Comparison of ENCODE assay signal across 26 cellular contexts in the genomic region with DNA sequence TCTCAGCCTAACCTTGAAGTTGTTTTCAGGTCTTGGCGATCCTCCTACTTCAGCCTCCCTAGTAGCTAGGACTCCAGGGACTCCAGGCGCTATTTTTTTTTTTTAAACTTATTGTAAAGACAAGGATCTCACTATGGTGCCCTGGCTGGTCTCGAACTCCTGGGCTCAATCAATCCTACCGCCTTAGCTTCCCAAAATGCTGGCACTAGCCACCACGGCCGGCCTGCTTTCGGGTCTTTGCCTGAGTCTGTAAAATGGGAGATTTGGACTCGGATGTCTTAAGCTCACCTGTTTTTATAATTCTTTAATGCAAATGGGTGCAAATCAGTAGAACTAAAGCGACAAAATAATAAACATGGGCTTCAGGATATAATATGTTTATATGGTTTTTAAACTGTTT. TPM values are rescaled to one million over a fixed set of nuclear protein-coding genes. Genes with fewer than 3 reads are reported as not detected.
DNase-seq lines count a peak whose midpoint lies in the region; ATAC-seq, FAIRE-seq and TF ChIP-seq lines count a peak whose summit lies in the region.
"Had no signal": no experiment of that assay in that cellular context is flagged by ENCODE, and none has a peak within 500 bp of the region (broad histone marks: within the 10 kb centered on the region; RNA-seq: fewer than 3 reads in every experiment).

No MANE protein-coding gene starts in this region.

- no peaks in the 10 kb centered on the region for H3K9me3 Mint-ChIP-seq in Calu3 (ENCODE audit: low read depth, unreplicated experiment)
- H3K9me3 Mint-ChIP-seq in chondrocyte (ENCODE audit: low read depth) = no peaks in the 10 kb centered on the region
- H3K9me3 Mint-ChIP-seq in nephron = no peaks in the 10 kb centered on the region
- H3K9me3 Mint-ChIP-seq: activated naive CD4-positive, alpha-beta T cell treated with anti-CD3 and anti-CD28 coated beads for 36 hours; dendritic cell treated with granulocyte-macrophage colony-stimulating factor and Interleukin-4, amounts not matched to agents 40 ng/mL and 50 ng/mL, for 4 days had no signal

- no peaks in the 10 kb centered on the region for H3K36me3 ChIP-seq in HUES6 (ENCODE audit: control insufficient read depth, insufficient read depth, low read length)
- no peaks in the 10 kb centered on the region for H3K36me3 ChIP-seq in ascending aorta
- H3K36me3 ChIP-seq in kidney (ENCODE audit: control insufficient read depth in 1 of 2, insufficient read depth in 2 of 2, low read length in 2 of 2) = no peaks in the 10 kb centered on the region
- H3K36me3 ChIP-seq: BLaER1 treated with 17β-estradiol and CSF1 and Interleukin-3, amounts not matched to agents 10 nM and 100 nM; esophagus squamous epithelium; left ventricle myocardium inferior had no signal

- no peaks in the 10 kb centered on the region for H3K9me3 ChIP-seq in HUES6 (ENCODE audit: control insufficient read depth, insufficient read depth, low read depth, low read length)
- H3K9me3 ChIP-seq in ascending aorta = no peaks in the 10 kb centered on the region
- H3K9me3 ChIP-seq in kidney (ENCODE audit: control insufficient read depth in 1 of 2, low read length in 2 of 2) = no peaks in the 10 kb centered on the region
- H3K9me3 ChIP-seq: esophagus squamous epithelium, left ventricle myocardium inferior had no signal

- H3K27me3 Mint-ChIP-seq in Calu3 (ENCODE audit: unreplicated experiment) (no peaks in the 10 kb centered on the region), chondrocyte (ENCODE audit: low read depth) (peaks cover 63% of the 10 kb centered on the region), nephron (ENCODE audit: low read depth) (peaks cover 87% of the 10 kb centered on the region)

- H3K27ac ChIP-seq in HUES6 (ENCODE audit: low read depth, low read length) = no peak overlapping the region
- H3K27ac ChIP-seq in ascending aorta = no peak overlapping the region
- H3K27ac ChIP-seq in kidney (ENCODE audit: low read depth in 2 of 2, low read length in 2 of 2) = no peak overlapping the region
- H3K27ac ChIP-seq: BLaER1 treated with 17β-estradiol and CSF1 and Interleukin-3, amounts not matched to agents 10 nM and 100 nM; esophagus squamous epithelium; left ventricle myocardium inferior had no signal

- H3K27me3 ChIP-seq in HUES6 (ENCODE audit: control insufficient read depth, insufficient read depth, low read length) (peaks cover 50% of the 10 kb centered on the region), ascending aorta (no peaks in the 10 kb centered on the region)
- H3K27me3 ChIP-seq: BLaER1 treated with 17β-estradiol and CSF1 and Interleukin-3, amounts not matched to agents 10 nM and 100 nM had no signal

- H3K4me1 ChIP-seq in HUES6 (ENCODE audit: control insufficient read depth, insufficient read depth, low read length) (no peaks in the 10 kb centered on the region), ascending aorta (no peaks in the 10 kb centered on the region), kidney (ENCODE audit: control insufficient read depth in 1 of 2, insufficient read depth in 1 of 2, low read depth in 1 of 2, low read length in 2 of 2) (no peaks in the 10 kb centered on the region)

- no peak for TF ChIP-seq CTCF in Calu3 (IDR thresholded peaks at IDR 0.05; ENCODE audit: unreplicated experiment)
- TF ChIP-seq CTCF in chondrocyte (IDR thresholded peaks at IDR 0.05) = no peak
- no peak for TF ChIP-seq CTCF in nephron (IDR thresholded peaks at IDR 0.05; ENCODE audit: unreplicated experiment in 3 of 3)
- TF ChIP-seq CTCF in ascending aorta (IDR thresholded peaks at IDR 0.05) = no peak
- no peak for TF ChIP-seq CTCF in kidney (IDR thresholded peaks at IDR 0.05; ENCODE audit: borderline replicate concordance, extremely low read depth, insufficient read depth)

- DNase-seq in Calu3 (no peak), chondrocyte (ENCODE audit: low spot score) (no peak), ascending aorta (ENCODE audit: low spot score in 2 of 2) (no peak), Kasumi-1 (lab: John Stamatoyannopoulos, UW) (no peak), kidney (no peak)
- DNase-seq: activated CD4-positive, alpha-beta T cell treated with anti-CD3 and anti-CD28 coated beads for 1 hour; activated naive CD4-positive, alpha-beta T cell treated with anti-CD3 and anti-CD28 coated beads for 36 hours; activated T-cell treated with anti-CD3 and anti-CD28 coated beads, Interleukin-2, amount 50 U/mL, for 24 hours; central memory CD4-positive, alpha-beta T cell; DMS79 treated with DMSO at 0.1 percent for 48 hours; esophagus squamous epithelium; foreskin melanocyte; GF-D8; Karpas-422; left ventricle myocardium inferior; naive thymus-derived CD8-positive, alpha-beta T cell; stimulated activated naive B cell treated with anti-CD40 and anti-IgM and Interleukin-4, amounts not matched to agents 10 μg/mL and 1 μg/mL and 100 μg/mL, for 72 hours had no signal

- peak overlapping the region; percentile 76; the same call in 1 of the 2 replicates for H3K4me3 ChIP-seq in HUES6 (ENCODE audit: low read depth, low read length)
- H3K4me3 ChIP-seq in ascending aorta = no peak overlapping the region
- H3K4me3 ChIP-seq in kidney (ENCODE audit: low read length in 2 of 2) = no peak overlapping the region
- H3K4me3 ChIP-seq: BLaER1 treated with 17β-estradiol and CSF1 and Interleukin-3, amounts not matched to agents 10 nM and 100 nM had no signal

- H3K36me3 Mint-ChIP-seq in Calu3 (ENCODE audit: insufficient read depth, unreplicated experiment) (peaks cover 23% of the 10 kb centered on the region), chondrocyte (ENCODE audit: low read depth) (peaks cover 2% of the 10 kb centered on the region), nephron (ENCODE audit: low read depth) (no peaks in the 10 kb centered on the region)
- H3K36me3 Mint-ChIP-seq: stimulated activated naive B cell treated with anti-CD40 and anti-IgM and Interleukin-4, amounts not matched to agents 10 μg/mL and 1 μg/mL and 100 μg/mL, for 72 hours had no signal

- no peak for FAIRE-seq in kidney (lab: Jason Lieb, UNC)
- FAIRE-seq: astrocyte, islet of Langerhans, RCC 7860 had no signal

- TSS peak; percentile 44 for BruUV-seq in Calu3 (replicated peaks; lab: Mats Ljungman, UMichigan)

- ATAC-seq in GM21390 (IDR thresholded peaks at IDR 0.05; ENCODE audit: unreplicated experiment) = no peak
- ATAC-seq: naive thymus-derived CD8-positive, alpha-beta T cell; stimulated activated naive B cell treated with anti-CD40 and anti-IgM and Interleukin-4, amounts not matched to agents 10 μg/mL and 1 μg/mL and 100 μg/mL, for 72 hours had no signal

- no peak overlapping the region for H3K9ac ChIP-seq in HUES6 (ENCODE audit: low read length)
- H3K9ac ChIP-seq in kidney (ENCODE audit: low read length in 2 of 2) = no peak overlapping the region
- H3K9ac ChIP-seq: BLaER1 treated with 17β-estradiol and CSF1 and Interleukin-3, amounts not matched to agents 10 nM and 100 nM had no signal

- H3K4me1 Mint-ChIP-seq in Calu3 (ENCODE audit: low read depth, unreplicated experiment) = no peaks in the 10 kb centered on the region
- H3K4me1 Mint-ChIP-seq in chondrocyte (ENCODE audit: low read depth) = peaks cover 11% of the 10 kb centered on the region
- H3K4me1 Mint-ChIP-seq in nephron = peaks cover 4% of the 10 kb centered on the region

- intact Hi-C loops in Calu3 (cut with micrococcal nuclease; ENCODE audit: unreplicated experiment) (loop anchor here (5.0 kb wide), 1 partner anchor 152 kb away; no protein-coding TSS in a partner anchor), ascending aorta (cut with DNase I) (no loop called here), kidney (cut with DNase I) (no loop called here)

- CTCF ChIA-PET in Calu3 (lab: Charles Lee) = no interaction called here

- no peak overlapping the region for H3K27ac Mint-ChIP-seq in Calu3 (ENCODE audit: unreplicated experiment)
- no peak overlapping the region for H3K27ac Mint-ChIP-seq in chondrocyte (ENCODE audit: unreplicated experiment)
- H3K27ac Mint-ChIP-seq in nephron = peak overlapping the region in 1 of 3 experiments; percentile 86
- H3K27ac Mint-ChIP-seq: activated naive CD4-positive, alpha-beta T cell treated with anti-CD3 and anti-CD28 coated beads for 36 hours; activated T-cell treated with anti-CD3 and anti-CD28 coated beads, Interleukin-2, amount 50 U/mL, for 24 hours; dendritic cell treated with granulocyte-macrophage colony-stimulating factor and Interleukin-4, amounts not matched to agents 40 ng/mL and 50 ng/mL, for 4 days; stimulated activated naive B cell treated with anti-CD40 and anti-IgM and Interleukin-4, amounts not matched to agents 10 μg/mL and 1 μg/mL and 100 μg/mL, for 72 hours had no signal

- H3K4me3 Mint-ChIP-seq in Calu3 (ENCODE audit: low read depth, unreplicated experiment) (peak overlapping the region; percentile 88), chondrocyte (ENCODE audit: unreplicated experiment) (peak overlapping the region; percentile 52), nephron (peak overlapping the region; percentile 78 to 89 (median 85))
- H3K4me3 Mint-ChIP-seq: activated naive CD4-positive, alpha-beta T cell treated with anti-CD3 and anti-CD28 coated beads for 36 hours; activated T-cell treated with anti-CD3 and anti-CD28 coated beads, Interleukin-2, amount 50 U/mL, for 24 hours; dendritic cell treated with granulocyte-macrophage colony-stimulating factor and Interleukin-4, amounts not matched to agents 40 ng/mL and 50 ng/mL, for 4 days; stimulated activated naive B cell treated with anti-CD40 and anti-IgM and Interleukin-4, amounts not matched to agents 10 μg/mL and 1 μg/mL and 100 μg/mL, for 72 hours had no signal

RNA-seq across cellular contexts. Expression of gene SYT10, which starts 0.9 kb away (rescaled TPM):
- total RNA-seq in Calu3 (2022) (2.9 and 4.8 TPM in 2 replicates), chondrocyte (not detected in 3 replicates), ascending aorta (not detected), kidney (0.41 TPM)
- 0.30 TPM for polyA plus RNA-seq in kidney (ENCODE audit: insufficient read depth, low read depth, low replicate concordance)
- total RNA-seq: activated naive CD4-positive, alpha-beta T cell treated with anti-CD3 and anti-CD28 coated beads for 36 hours; esophagus squamous epithelium; left ventricle myocardium inferior; mesenteric fat pad; naive thymus-derived CD8-positive, alpha-beta T cell had no signal
- polyA plus RNA-seq: naive thymus-derived CD8-positive, alpha-beta T cell had no signal
